In the genomic region with DNA sequence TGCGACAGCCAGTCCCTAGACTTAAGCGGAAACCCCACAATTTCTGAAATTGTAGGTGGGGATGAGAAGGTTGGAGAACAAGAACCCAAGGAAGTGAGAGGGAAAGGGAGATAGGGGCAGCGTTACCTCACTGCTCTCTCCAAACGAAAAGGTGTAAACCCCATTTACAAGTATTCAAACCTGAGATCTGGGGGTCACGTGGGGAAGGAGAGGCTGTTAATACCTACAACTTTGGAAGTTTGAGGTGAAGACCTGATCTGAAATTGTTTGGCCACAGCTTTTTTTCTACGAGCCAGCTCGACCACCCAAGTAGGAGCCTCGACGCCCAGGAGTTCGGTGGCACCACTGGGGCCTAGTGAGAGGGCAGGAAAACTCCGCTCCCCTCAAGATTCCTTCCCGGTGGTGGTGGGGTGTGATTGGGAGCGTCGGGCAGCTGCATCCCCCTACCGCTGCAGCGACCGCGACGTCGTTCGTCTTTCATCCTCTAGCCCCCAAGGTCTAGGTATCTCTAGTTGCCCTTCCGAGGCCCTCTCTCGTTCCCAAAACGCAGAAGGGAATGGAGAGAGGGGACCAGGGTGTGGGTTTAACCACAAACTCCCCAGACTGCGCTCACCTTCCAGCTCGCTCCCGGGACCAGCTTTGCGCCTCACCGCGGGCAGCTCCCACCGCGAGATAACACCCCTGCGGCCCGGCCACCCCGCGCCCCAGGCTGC, we compare ENCODE assay signal across 7 cellular contexts. TPM values are rescaled to one million over a fixed set of nuclear protein-coding genes. Genes with fewer than 3 reads are reported as not detected.
DNase-seq lines count a peak whose midpoint lies in the region; ATAC-seq and TF ChIP-seq lines count a peak whose summit lies in the region.

No MANE protein-coding gene starts in this region.

- POLR2A ChIA-PET in HCT116 (lab: Charles Lee), result interaction anchor here (1.5 kb wide), 2 partner anchors 10 to 94 kb away, joined by 3 to 4 read pairs; no protein-coding TSS in a partner anchor

- 6 to 12% (median 9%) methylated on average over 25 to 36 of the region's 36 CpGs for WGBS in stomach, 5 donors

- H3K27ac ChIP-seq in HCT116 (ENCODE audit: low read depth, low read length) (peak overlapping the region; percentile 87), iPS-18a (ENCODE audit: low read length) (no peak overlapping the region), stomach (peak overlapping the region; percentile 94 to 99 (median 98))

- H4K20me1 ChIP-seq in HCT116 (ENCODE audit: insufficient read depth), result peaks cover 4% of the 10 kb centered on the region; the same call in 1 of the 2 replicates

- peak overlapping the region; percentile 89 for H3K4me3 Mint-ChIP-seq in activated T-helper 1 cell treated with anti-CD3 and anti-CD28 coated beads, Interleukin-12 subunit alpha, Interleukin-12 subunit beta, Interleukin-2, Interleukin-4 antibody, amounts not matched to agents 30 ng/mL and 10 ng/mL and 1 ng/mL, durations not matched to agents 14 hours and 24 hours and 36 hours

- no peak overlapping the region for H2AFZ ChIP-seq in HCT116 (ENCODE audit: low read depth, low read length, poor library complexity, severe bottlenecking)

- CTCF ChIA-PET in HCT116 (lab: Charles Lee), result interaction anchor here (1.2 to 1.5 kb wide), 2 partner anchors 9 to 35 kb away, joined by 5 read pairs; no protein-coding TSS in a partner anchor

- peak overlapping the region; percentile 20 for H3K27ac Mint-ChIP-seq in activated T-helper 1 cell treated with anti-CD3 and anti-CD28 coated beads, Interleukin-12 subunit alpha, Interleukin-12 subunit beta, Interleukin-2, Interleukin-4 antibody, amounts not matched to agents 30 ng/mL and 10 ng/mL and 1 ng/mL, durations not matched to agents 14 hours and 24 hours and 36 hours

- no peak for TF ChIP-seq EP300 in stomach (IDR thresholded peaks at IDR 0.05)

- H3K9me2 ChIP-seq in HCT116 (ENCODE audit: insufficient read depth), result no peaks in the 10 kb centered on the region

- no peaks in the 10 kb centered on the region for H3K36me3 ChIP-seq in HCT116 (ENCODE audit: control insufficient read depth in 1 of 2, insufficient read depth in 2 of 2, low read length in 2 of 2)
- H3K36me3 ChIP-seq in iPS-18a (ENCODE audit: control insufficient read depth, low read depth, low read length), result no peaks in the 10 kb centered on the region
- no peaks in the 10 kb centered on the region for H3K36me3 ChIP-seq in stomach

- H3K9me3 ChIP-seq in HCT116 (ENCODE audit: control insufficient read depth in 1 of 2, insufficient read depth in 1 of 2, low read depth in 1 of 2, low read length in 2 of 2) (no peaks in the 10 kb centered on the region), iPS-18a (ENCODE audit: control insufficient read depth, low read depth, low read length) (no peaks in the 10 kb centered on the region), stomach (no peaks in the 10 kb centered on the region)

- H3K36me3 Mint-ChIP-seq in activated T-helper 1 cell treated with anti-CD3 and anti-CD28 coated beads, Interleukin-12 subunit alpha, Interleukin-12 subunit beta, Interleukin-2, Interleukin-4 antibody, amounts not matched to agents 30 ng/mL and 10 ng/mL and 1 ng/mL, durations not matched to agents 14 hours and 24 hours and 36 hours (ENCODE audit: low read depth), result no peaks in the 10 kb centered on the region

- TF ChIP-seq POLR2A in HCT116 (IDR thresholded peaks at IDR 0.05; ENCODE audit: borderline replicate concordance, extremely low read depth, insufficient read depth, insufficient read length) (no peak), stomach (IDR thresholded peaks at IDR 0.05) (no peak)

- intact Hi-C loops in HCT116 (cut with micrococcal nuclease), result loop anchor here (2.0 kb wide), 2 partner anchors 34 to 104 kb away; no protein-coding TSS in a partner anchor
- intact Hi-C loops in activated T-helper 1 cell treated with anti-CD3 and anti-CD28 coated beads, Interleukin-12 subunit alpha, Interleukin-12 subunit beta, Interleukin-2, Interleukin-4 antibody, amounts not matched to agents 30 ng/mL and 10 ng/mL and 1 ng/mL, durations not matched to agents 14 hours and 24 hours and 36 hours (cut with micrococcal nuclease), result loop anchor here (2.0 to 5.0 kb wide), 2 partner anchors 34 to 103 kb away; no protein-coding TSS in a partner anchor
- intact Hi-C loops in stomach (cut with DNase I; ENCODE audit: low total_unique reads), result no loop called here

- no peak for TF ChIP-seq CTCF in HCT116 (IDR thresholded peaks at IDR 0.05 in 2 of 3, conservative IDR thresholded peaks at IDR 0.05 in 1 of 3; ENCODE audit: borderline replicate concordance in 1 of 3, insufficient read depth in 1 of 3, low read depth in 2 of 3, low read length in 2 of 3)
- no peak for TF ChIP-seq CTCF in stomach (IDR thresholded peaks at IDR 0.05)

- H3K4me1 ChIP-seq in HCT116 (ENCODE audit: control insufficient read depth in 1 of 2, insufficient read depth in 2 of 2, low read length in 2 of 2) (peaks cover 30 to 39% of the 10 kb centered on the region in 2 experiments), iPS-18a (ENCODE audit: control insufficient read depth, low read depth, low read length) (peaks cover 23% of the 10 kb centered on the region), stomach (peaks cover 26 to 57% (median 48%) of the 10 kb centered on the region in 4 donors)

- DNase-seq in HCT116 (ENCODE audit: low read depth, low spot score) (no peak), stomach (no peak), NCI-H146 treated with DMSO at 0.1 percent for 48 hours (lab: John Stamatoyannopoulos, UW; ENCODE audit: unreplicated experiment) (no peak), SKM-1 treated with dmso at 0.1 percent for 144 hours (lab: John Stamatoyannopoulos, UW; ENCODE audit: unreplicated experiment) (no peak), KG1 (lab: John Stamatoyannopoulos, UW) (no peak)
- no peak for DNase-seq in activated T-helper 1 cell treated with anti-CD3 and anti-CD28 coated beads, Interleukin-12 subunit alpha, Interleukin-12 subunit beta, Interleukin-2, Interleukin-4 antibody, amounts not matched to agents 30 ng/mL and 10 ng/mL and 1 ng/mL, durations not matched to agents 14 hours and 24 hours and 36 hours (ENCODE audit: low spot score)

- H3K27me3 Mint-ChIP-seq in activated T-helper 1 cell treated with anti-CD3 and anti-CD28 coated beads, Interleukin-12 subunit alpha, Interleukin-12 subunit beta, Interleukin-2, Interleukin-4 antibody, amounts not matched to agents 30 ng/mL and 10 ng/mL and 1 ng/mL, durations not matched to agents 14 hours and 24 hours and 36 hours (ENCODE audit: insufficient read depth), result peaks cover 51% of the 10 kb centered on the region

- H3K27me3 ChIP-seq in HCT116 (ENCODE audit: insufficient read depth, low read length) (no peaks in the 10 kb centered on the region), iPS-18a (ENCODE audit: control insufficient read depth, insufficient read depth, low read length) (peaks cover 11% of the 10 kb centered on the region), stomach (peaks cover 0 to 25% (median 0%) of the 10 kb centered on the region in 3 donors)

- H3K4me3 ChIP-seq in HCT116 (replicated peaks in 1 of 2; ENCODE audit: low read depth in 1 of 2, low read length in 2 of 2) (peak overlapping the region; percentile 80 to 93), iPS-18a (ENCODE audit: low read length) (peak overlapping the region; percentile 88), stomach (peak overlapping the region; percentile 50 to 80 (median 74))

- RAD21 ChIA-PET in HCT116 (lab: Charles Lee; ENCODE audit: low non-redundant PET in 1 of 2, low total read pairs in 2 of 2, uncharacterized antibody in 2 of 2, unreplicated experiment in 2 of 2), result interaction anchor here in 1 of 2 experiments (1.5 kb wide), 1 partner anchor 56 kb away, joined by 3 read pairs; no protein-coding TSS in a partner anchor

- peaks cover 59% of the 10 kb centered on the region for H3K79me2 ChIP-seq in HCT116 (ENCODE audit: insufficient read depth, low read length)

- H3K9me3 Mint-ChIP-seq in activated T-helper 1 cell treated with anti-CD3 and anti-CD28 coated beads, Interleukin-12 subunit alpha, Interleukin-12 subunit beta, Interleukin-2, Interleukin-4 antibody, amounts not matched to agents 30 ng/mL and 10 ng/mL and 1 ng/mL, durations not matched to agents 14 hours and 24 hours and 36 hours, result no peaks in the 10 kb centered on the region

- H3K9ac ChIP-seq in HCT116 (ENCODE audit: low read length), result peak overlapping the region; percentile 98
- H3K9ac ChIP-seq in iPS-18a (ENCODE audit: low read length), result peak overlapping the region; percentile 98

- H3K4me2 ChIP-seq in HCT116 (ENCODE audit: low read length), result peak overlapping the region; percentile 94

- no TSS peak for BruUV-seq in HCT116 (replicated peaks; lab: Mats Ljungman, UMichigan)

- no peak for ATAC-seq in HCT116

- peaks cover 9% of the 10 kb centered on the region for H3K4me1 Mint-ChIP-seq in activated T-helper 1 cell treated with anti-CD3 and anti-CD28 coated beads, Interleukin-12 subunit alpha, Interleukin-12 subunit beta, Interleukin-2, Interleukin-4 antibody, amounts not matched to agents 30 ng/mL and 10 ng/mL and 1 ng/mL, durations not matched to agents 14 hours and 24 hours and 36 hours (ENCODE audit: low read depth)

- no peak for TF ChIP-seq RAD21 in HCT116 (IDR thresholded peaks at IDR 0.05; ENCODE audit: low read depth)

TF ChIP-seq in HCT116, 20 proteins besides CTCF, POLR2A, EP300 and RAD21 (continues in another document):
- TF ChIP-seq ATF3 (IDR thresholded peaks at IDR 0.05) (no peak), ZNF274 (IDR thresholded peaks at IDR 0.05; ENCODE audit: low read depth, low read length) (no peak)

RNA-seq across cellular contexts. Expression of gene PTPN14, which starts 0.9 kb away (rescaled TPM):
- total RNA-seq in HCT116 (2021; ENCODE audit: unreplicated experiment), result 37.5 TPM
- 7.2 and 11.1 TPM in 2 replicates for polyA plus RNA-seq in HCT116 (2012)
- total RNA-seq in activated T-helper 1 cell treated with anti-CD3 and anti-CD28 coated beads, Interleukin-12 subunit alpha, Interleukin-12 subunit beta, Interleukin-2, Interleukin-4 antibody, amounts not matched to agents 30 ng/mL and 10 ng/mL and 1 ng/mL, durations not matched to agents 14 hours and 24 hours and 36 hours, result 20.6 and 23.1 TPM in 2 replicates
- total RNA-seq in stomach, result 10 to 100 TPM in 4 of 5 donors, 1 to 10 TPM in 1; 5.5 to 44.6 (median 19.0) TPM
- polyA plus RNA-seq in stomach, result 1 to 10 TPM; 1.7 to 4.2 (median 2.6) TPM

RNA-seq across cellular contexts. Expression of gene CENPF, which starts 52.5 kb away (rescaled TPM):
- total RNA-seq in HCT116 (2021; ENCODE audit: unreplicated experiment) (120 TPM), stomach (10 to 100 TPM in 2 of 5 donors, 1 to 10 TPM in 3; 4.8 to 43.2 (median 8.2) TPM)
- polyA plus RNA-seq in HCT116 (2012), result 43.7 and 76.9 TPM in 2 replicates
- 51.7 and 52.3 TPM in 2 replicates for total RNA-seq in activated T-helper 1 cell treated with anti-CD3 and anti-CD28 coated beads, Interleukin-12 subunit alpha, Interleukin-12 subunit beta, Interleukin-2, Interleukin-4 antibody, amounts not matched to agents 30 ng/mL and 10 ng/mL and 1 ng/mL, durations not matched to agents 14 hours and 24 hours and 36 hours
- 1 to 10 TPM in 1 of 3 donors, under 1 TPM in 2; 0.15 to 8.8 (median 0.50) TPM for polyA plus RNA-seq in stomach
